In genomic region chr19:37470216-37470615, GRCh38 we compare ENCODE assay signal across 8 cellular contexts. TPM values are rescaled to one million over a fixed set of nuclear protein-coding genes. Genes with fewer than 3 reads are reported as not detected.
A peak's percentile ranks its signal among the peaks of the same experiment; 100 is the strongest.
DNase-seq lines count a peak whose midpoint lies in the region; ATAC-seq, FAIRE-seq and TF ChIP-seq lines count a peak whose summit lies in the region.

No MANE protein-coding gene starts in this region.

- H3K9me3 Mint-ChIP-seq in CD8-positive, alpha-beta memory T cell: peaks cover 6 to 19% (median 10%) of the 10 kb centered on the region in 5 donors
- H3K9me3 Mint-ChIP-seq in neural progenitor cell: peaks cover 32% of the 10 kb centered on the region

- peaks cover 25% of the 10 kb centered on the region for H3K79me2 ChIP-seq in neural progenitor cell (ENCODE audit: low read depth)

- H3F3A ChIP-seq in neural progenitor cell (ENCODE audit: low read depth): peaks cover 2% of the 10 kb centered on the region

- peak overlapping the region; percentile 88 for H3K4me2 ChIP-seq in neural progenitor cell

- peaks cover 24% of the 10 kb centered on the region for H3K4me1 ChIP-seq in CD8-positive, alpha-beta memory T cell (ENCODE audit: insufficient read depth, low read length)
- peaks cover 14 to 20% of the 10 kb centered on the region in 2 donors for H3K4me1 ChIP-seq in duodenal mucosa (ENCODE audit: control insufficient read depth in 1 of 2, insufficient read depth in 2 of 2, low read length in 2 of 2)
- H3K4me1 ChIP-seq in neural progenitor cell: peaks cover 3% of the 10 kb centered on the region

- no peak for FAIRE-seq in D721Med (lab: Jason Lieb, UNC)
- FAIRE-seq in HTR-8/SVneo (lab: Jason Lieb, UNC): no peak

- no peaks in the 10 kb centered on the region for H3K27me3 Mint-ChIP-seq in CD8-positive, alpha-beta memory T cell
- H3K27me3 Mint-ChIP-seq in neural progenitor cell (ENCODE audit: insufficient read depth, low read depth): peaks cover 4% of the 10 kb centered on the region

- H3K4me1 Mint-ChIP-seq in CD8-positive, alpha-beta memory T cell: peaks cover 35 to 45% (median 42%) of the 10 kb centered on the region in 3 donors
- peaks cover 21% of the 10 kb centered on the region for H3K4me1 Mint-ChIP-seq in neural progenitor cell

- peak overlapping the region in 1 of 2 donors; percentile 77 for H3K9ac ChIP-seq in duodenal mucosa (ENCODE audit: low read depth in 1 of 2, low read length in 2 of 2)
- no peak overlapping the region for H3K9ac ChIP-seq in neural progenitor cell

- H3K4me3 ChIP-seq in CD8-positive, alpha-beta memory T cell (ENCODE audit: low read length): peak overlapping the region; percentile 94
- H3K4me3 ChIP-seq in LNCaP clone FGC (ENCODE audit: low read depth, low read length) (peak overlapping the region; percentile 93), duodenal mucosa (ENCODE audit: low read depth in 1 of 2, low read length in 2 of 2) (peak overlapping the region; percentile 85 to 89), neural progenitor cell (peak overlapping the region; percentile 93)

- CTCF ChIA-PET in CD8-positive, alpha-beta memory T cell (lab: Charles Lee): no interaction called here

- H3K27ac ChIP-seq in CD8-positive, alpha-beta memory T cell (ENCODE audit: low read depth, low read length): no peak overlapping the region
- H3K27ac ChIP-seq in duodenal mucosa (ENCODE audit: low read depth, low read length): no peak overlapping the region
- H3K27ac ChIP-seq in neural progenitor cell: no peak overlapping the region

- ATAC-seq in HG02759 (IDR thresholded peaks at IDR 0.05; ENCODE audit: unreplicated experiment): no peak

- H3K9me3 ChIP-seq in CD8-positive, alpha-beta memory T cell (ENCODE audit: low read length): peaks cover 9% of the 10 kb centered on the region
- H3K9me3 ChIP-seq in duodenal mucosa (ENCODE audit: control insufficient read depth in 1 of 2, low read length in 2 of 2): peaks cover 14 to 18% of the 10 kb centered on the region in 2 donors
- no peaks in the 10 kb centered on the region for H3K9me3 ChIP-seq in neural progenitor cell (ENCODE audit: low read depth)

- peak overlapping the region; percentile 7 to 99 (median 97) for H3K4me3 Mint-ChIP-seq in CD8-positive, alpha-beta memory T cell
- peak overlapping the region; percentile 98 for H3K4me3 Mint-ChIP-seq in neural progenitor cell

- peaks cover 5% of the 10 kb centered on the region for H3K36me3 ChIP-seq in CD8-positive, alpha-beta memory T cell (ENCODE audit: insufficient read depth, low read length)
- H3K36me3 ChIP-seq in duodenal mucosa (ENCODE audit: control insufficient read depth in 1 of 2, insufficient read depth in 2 of 2, low read length in 2 of 2): peaks cover 8 to 11% of the 10 kb centered on the region in 2 donors
- peaks cover 8% of the 10 kb centered on the region for H3K36me3 ChIP-seq in neural progenitor cell

- POLR2A ChIA-PET in CD8-positive, alpha-beta memory T cell (lab: Charles Lee): no interaction called here

- no peak for TF ChIP-seq CTCF in LNCaP clone FGC (IDR thresholded peaks at IDR 0.05; ENCODE audit: control insufficient read depth, extremely low read depth, insufficient read depth)
- peak; percentile 4 for TF ChIP-seq CTCF in neural progenitor cell (IDR thresholded peaks at IDR 0.05)
- no peak for TF ChIP-seq CTCF in D721Med (IDR thresholded peaks at IDR 0.05; ENCODE audit: insufficient read depth, missing control alignments)

- no peak for DNase-seq in CD8-positive, alpha-beta memory T cell
- DNase-seq in LNCaP clone FGC (ENCODE audit: low read depth) (no peak), neural progenitor cell (ENCODE audit: low spot score) (no peak), DMS153 (lab: John Stamatoyannopoulos, UW) (no peak), D721Med (ENCODE audit: insufficient read length, low spot score) (no peak), HTR-8/SVneo (ENCODE audit: insufficient read length, low spot score) (no peak)

- no peaks in the 10 kb centered on the region for H3K27me3 ChIP-seq in CD8-positive, alpha-beta memory T cell (ENCODE audit: insufficient read depth, low read length, poor library complexity, severe bottlenecking)
- no peaks in the 10 kb centered on the region for H3K27me3 ChIP-seq in duodenal mucosa (ENCODE audit: control insufficient read depth in 1 of 2, insufficient read depth in 2 of 2, low read length in 2 of 2)
- no peaks in the 10 kb centered on the region for H3K27me3 ChIP-seq in neural progenitor cell

- H3K27ac Mint-ChIP-seq in CD8-positive, alpha-beta memory T cell: peak overlapping the region in 6 of 8 donors; percentile 89 to 99 (median 98)
- H3K27ac Mint-ChIP-seq in neural progenitor cell: peak overlapping the region; percentile 78

- H3K36me3 Mint-ChIP-seq in CD8-positive, alpha-beta memory T cell: peaks cover 5 to 35% (median 10%) of the 10 kb centered on the region in 3 donors
- H3K36me3 Mint-ChIP-seq in neural progenitor cell: peaks cover 20% of the 10 kb centered on the region

- H4K20me1 ChIP-seq in neural progenitor cell (ENCODE audit: low read depth): no peaks in the 10 kb centered on the region

- H2AFZ ChIP-seq in neural progenitor cell (replicated peaks): no peak overlapping the region

RNA-seq across cellular contexts. Expression of gene ZNF570, which starts 1.1 kb away (rescaled TPM):
- total RNA-seq in CD8-positive, alpha-beta memory T cell: 1 to 10 TPM; 5.3 to 5.9 TPM
- 5.1 TPM for polyA plus RNA-seq in CD8-positive, alpha-beta memory T cell
- 9.1 and 30.9 TPM in 2 replicates for total RNA-seq in neural progenitor cell (ENCODE audit: low replicate concordance)

RNA-seq across cellular contexts. Expression of gene ZNF569, which starts 3.0 kb away (rescaled TPM):
- total RNA-seq in CD8-positive, alpha-beta memory T cell: 1 to 10 TPM; 7.4 to 8.0 TPM
- polyA plus RNA-seq in CD8-positive, alpha-beta memory T cell: 3.8 TPM
- total RNA-seq in neural progenitor cell (ENCODE audit: low replicate concordance): 27.3 and 31.6 TPM in 2 replicates

RNA-seq across cellular contexts. Expression of gene ZNF793, which starts 36.5 kb away (rescaled TPM):
- total RNA-seq in CD8-positive, alpha-beta memory T cell: 1 to 10 TPM; 3.9 to 4.1 TPM
- polyA plus RNA-seq in CD8-positive, alpha-beta memory T cell: 1.1 TPM
- total RNA-seq in neural progenitor cell (ENCODE audit: low replicate concordance): 13.5 and 17.3 TPM in 2 replicates
